ENCODE assay signal across 8 cellular contexts in genomic region chr5:122458278-122458872, GRCh38.
DNase-seq lines count a peak whose midpoint lies in the region; ATAC-seq and TF ChIP-seq lines count a peak whose summit lies in the region.

No MANE protein-coding gene starts in this region.

- peaks cover 2% of the 10 kb centered on the region for H3K27me3 Mint-ChIP-seq in glutamatergic neuron (ENCODE audit: unreplicated experiment)
- peaks cover 25% of the 10 kb centered on the region for H3K27me3 Mint-ChIP-seq in stimulated activated memory B cell treated with anti-CD40 and anti-IgM and Interleukin-4, amounts not matched to agents 10 μg/mL and 1 μg/mL and 100 μg/mL, for 72 hours

- TF ChIP-seq CTCF in A673 (conservative IDR thresholded peaks at IDR 0.05; ENCODE audit: low read depth, low read length), result peak; percentile 72
- peak; percentile 60 for TF ChIP-seq CTCF in GM13977 (IDR thresholded peaks at IDR 0.05; ENCODE audit: extremely low read depth, insufficient read depth, missing control alignments)
- TF ChIP-seq CTCF in PC-3 (conservative IDR thresholded peaks at IDR 0.05; ENCODE audit: low read depth, low read length), result peak; percentile 64
- peak; percentile 71 for TF ChIP-seq CTCF in glutamatergic neuron (IDR thresholded peaks at IDR 0.05; ENCODE audit: partially characterized antibody, unreplicated experiment)

- H3K4me1 Mint-ChIP-seq in glutamatergic neuron (ENCODE audit: low read depth, unreplicated experiment), result no peaks in the 10 kb centered on the region
- H3K4me1 Mint-ChIP-seq in stimulated activated memory B cell treated with anti-CD40 and anti-IgM and Interleukin-4, amounts not matched to agents 10 μg/mL and 1 μg/mL and 100 μg/mL, for 72 hours, result no peaks in the 10 kb centered on the region

- no peak overlapping the region for H3K27ac Mint-ChIP-seq in glutamatergic neuron (ENCODE audit: unreplicated experiment)
- H3K27ac Mint-ChIP-seq in stimulated activated memory B cell treated with anti-CD40 and anti-IgM and Interleukin-4, amounts not matched to agents 10 μg/mL and 1 μg/mL and 100 μg/mL, for 72 hours, result no peak overlapping the region

- H3K9me3 ChIP-seq in A673 (ENCODE audit: low read depth, low read length, poor library complexity, severe bottlenecking), result no peaks in the 10 kb centered on the region
- no peaks in the 10 kb centered on the region for H3K9me3 ChIP-seq in PC-3 (ENCODE audit: low read length)

- no peaks in the 10 kb centered on the region for H3K79me2 ChIP-seq in PC-3 (ENCODE audit: low read length)

- no peak overlapping the region for H3K4me3 Mint-ChIP-seq in glutamatergic neuron (ENCODE audit: unreplicated experiment)
- no peak overlapping the region for H3K4me3 Mint-ChIP-seq in stimulated activated memory B cell treated with anti-CD40 and anti-IgM and Interleukin-4, amounts not matched to agents 10 μg/mL and 1 μg/mL and 100 μg/mL, for 72 hours

- H3K27ac ChIP-seq in A673 (ENCODE audit: low read depth, low read length, poor library complexity, severe bottlenecking) (no peak overlapping the region), PC-3 (ENCODE audit: low read length) (no peak overlapping the region)

- CTCF ChIA-PET in A673 (lab: Charles Lee) (no interaction called here), PC-3 (lab: Charles Lee) (no interaction called here)

- H3K36me3 ChIP-seq in A673 (ENCODE audit: insufficient read depth, low read length, poor library complexity, severe bottlenecking), result no peaks in the 10 kb centered on the region
- no peaks in the 10 kb centered on the region for H3K36me3 ChIP-seq in PC-3 (ENCODE audit: low read depth, low read length)

- H3K27me3 ChIP-seq in A673 (replicated peaks; ENCODE audit: insufficient read depth, low read depth, low read length, poor library complexity), result peaks cover 4% of the 10 kb centered on the region
- H3K27me3 ChIP-seq in PC-3 (ENCODE audit: low read length), result no peaks in the 10 kb centered on the region

- BruUV-seq in A673 (replicated peaks; lab: Mats Ljungman, UMichigan), result no TSS peak
- no TSS peak for BruUV-seq in PC-3 (replicated peaks; lab: Mats Ljungman, UMichigan)

- H3K9me2 ChIP-seq in PC-3 (replicated peaks; ENCODE audit: low read length), result no peaks in the 10 kb centered on the region

- peaks cover 1% of the 10 kb centered on the region for H3K9me3 Mint-ChIP-seq in glutamatergic neuron (ENCODE audit: unreplicated experiment)
- no peaks in the 10 kb centered on the region for H3K9me3 Mint-ChIP-seq in stimulated activated memory B cell treated with anti-CD40 and anti-IgM and Interleukin-4, amounts not matched to agents 10 μg/mL and 1 μg/mL and 100 μg/mL, for 72 hours

- DNase-seq in A673 (ENCODE audit: low spot score), result peak; percentile 43
- peak; percentile 9 for DNase-seq in GM13977 (ENCODE audit: low spot score)
- peak; percentile 34 for DNase-seq in PC-3
- no peak for DNase-seq in glutamatergic neuron
- DNase-seq in NCI-H446 treated with DMSO at 0.1 percent for 48 hours (lab: John Stamatoyannopoulos, UW), result no peak
- no peak for DNase-seq in T1000 (lab: John Stamatoyannopoulos, UW)

- H3K4me1 ChIP-seq in A673 (ENCODE audit: insufficient read depth, low read length, poor library complexity, severe bottlenecking) (no peaks in the 10 kb centered on the region), PC-3 (ENCODE audit: insufficient read depth, low read length) (no peaks in the 10 kb centered on the region)

- no peak overlapping the region for H3K4me2 ChIP-seq in PC-3 (ENCODE audit: low read length)

- ATAC-seq in HG02885 (IDR thresholded peaks at IDR 0.05; ENCODE audit: poor library complexity, unreplicated experiment) (peak; percentile 84), PC-3 (no peak)
- ATAC-seq in stimulated activated memory B cell treated with anti-CD40 and anti-IgM and Interleukin-4, amounts not matched to agents 10 μg/mL and 1 μg/mL and 100 μg/mL, for 72 hours, result no peak

- H3K9ac ChIP-seq in PC-3 (ENCODE audit: low read length), result no peak overlapping the region

- in situ Hi-C loops in GM13977 (cut with MboI; ENCODE audit: low pct_unique_long_range_greater_than_20kb, low sequenced_read_pairs, unreplicated experiment), result no loop called here

- no peak overlapping the region for H2AFZ ChIP-seq in PC-3 (ENCODE audit: low read length)

- no peaks in the 10 kb centered on the region for H3F3A ChIP-seq in PC-3 (ENCODE audit: low read length, unreplicated experiment)

- no peak overlapping the region for H3K4me3 ChIP-seq in A673 (ENCODE audit: low read depth, low read length, poor library complexity, severe bottlenecking)
- H3K4me3 ChIP-seq in PC-3 (ENCODE audit: low read length), result no peak overlapping the region

- no peaks in the 10 kb centered on the region for H4K20me1 ChIP-seq in PC-3 (ENCODE audit: low read length)

- peaks cover 10% of the 10 kb centered on the region for H3K36me3 Mint-ChIP-seq in glutamatergic neuron (ENCODE audit: unreplicated experiment)
- no peaks in the 10 kb centered on the region for H3K36me3 Mint-ChIP-seq in stimulated activated memory B cell treated with anti-CD40 and anti-IgM and Interleukin-4, amounts not matched to agents 10 μg/mL and 1 μg/mL and 100 μg/mL, for 72 hours

- POLR2A ChIA-PET in A673 (lab: Charles Lee; ENCODE audit: low non-redundant PET) (no interaction called here), PC-3 (lab: Charles Lee; ENCODE audit: unreplicated experiment) (no interaction called here)

- intact Hi-C loops in A673 (cut with micrococcal nuclease; ENCODE audit: unreplicated experiment), result no loop called here
- intact Hi-C loops in PC-3 (cut with micrococcal nuclease), result no loop called here

Comparison
In these comparisons a context has a peak if more than half of its experiments do, and no peak if none do; other contexts are left out.
1. DNase-seq: peak in A673 (single experiment), GM13977 (single experiment) and PC-3 (single experiment); none in glutamatergic neuron (single experiment), NCI-H446 treated with DMSO at 0.1 percent for 48 hours (single experiment) and T1000 (single experiment).
2. Peak in every context shown above with its lines, with median percentiles within 50 percentile points of each other: CTCF ChIP-seq.